10 cellular contexts compared by ENCODE assay signal in genomic region chr10:131318791-131319190, GRCh38. TPM values are rescaled to one million over a fixed set of nuclear protein-coding genes. Genes with fewer than 3 reads are reported as not detected.
"Had no signal": no experiment of that assay in that cellular context is flagged by ENCODE, and none has a peak within 500 bp of the region (broad histone marks: within the 10 kb centered on the region; RNA-seq: fewer than 3 reads in every experiment).

No MANE protein-coding gene starts in this region.

- H3K4me3 Mint-ChIP-seq: IgD-negative memory B cell had no signal

- H3K9ac ChIP-seq: KMS-11 had no signal

- H3K4me2 ChIP-seq: KMS-11 had no signal

- DNase-seq: IMR-90, KBM-7, KG1 had no signal

- H3K27ac ChIP-seq: HL-60, KMS-11 had no signal

- H3K4me3 ChIP-seq: K562 had no signal

- H3K4me1 Mint-ChIP-seq: IgD-negative memory B cell had no signal

- H3K27ac Mint-ChIP-seq: IgD-negative memory B cell had no signal

RNA-seq across cellular contexts. Expression of gene TCERG1L, which starts 7.3 kb away (rescaled TPM):
- total RNA-seq: HepG2, HT-29, HT1080, IMR-90, K562 had no signal
- polyA plus RNA-seq: HepG2, IgD-negative memory B cell, IMR-90, K562 had no signal
